Comparison of ENCODE assay signal across 1 cellular context in genomic region chr1:235077571-235078479, GRCh38.
TF ChIP-seq lines count a peak whose summit lies in the region.

No MANE protein-coding gene starts in this region.

TF ChIP-seq in K562, 482 proteins besides CTCF, POLR2A, EP300 and RAD21 (continued from another document and continues in another):
- TF ChIP-seq, protein P1, sequence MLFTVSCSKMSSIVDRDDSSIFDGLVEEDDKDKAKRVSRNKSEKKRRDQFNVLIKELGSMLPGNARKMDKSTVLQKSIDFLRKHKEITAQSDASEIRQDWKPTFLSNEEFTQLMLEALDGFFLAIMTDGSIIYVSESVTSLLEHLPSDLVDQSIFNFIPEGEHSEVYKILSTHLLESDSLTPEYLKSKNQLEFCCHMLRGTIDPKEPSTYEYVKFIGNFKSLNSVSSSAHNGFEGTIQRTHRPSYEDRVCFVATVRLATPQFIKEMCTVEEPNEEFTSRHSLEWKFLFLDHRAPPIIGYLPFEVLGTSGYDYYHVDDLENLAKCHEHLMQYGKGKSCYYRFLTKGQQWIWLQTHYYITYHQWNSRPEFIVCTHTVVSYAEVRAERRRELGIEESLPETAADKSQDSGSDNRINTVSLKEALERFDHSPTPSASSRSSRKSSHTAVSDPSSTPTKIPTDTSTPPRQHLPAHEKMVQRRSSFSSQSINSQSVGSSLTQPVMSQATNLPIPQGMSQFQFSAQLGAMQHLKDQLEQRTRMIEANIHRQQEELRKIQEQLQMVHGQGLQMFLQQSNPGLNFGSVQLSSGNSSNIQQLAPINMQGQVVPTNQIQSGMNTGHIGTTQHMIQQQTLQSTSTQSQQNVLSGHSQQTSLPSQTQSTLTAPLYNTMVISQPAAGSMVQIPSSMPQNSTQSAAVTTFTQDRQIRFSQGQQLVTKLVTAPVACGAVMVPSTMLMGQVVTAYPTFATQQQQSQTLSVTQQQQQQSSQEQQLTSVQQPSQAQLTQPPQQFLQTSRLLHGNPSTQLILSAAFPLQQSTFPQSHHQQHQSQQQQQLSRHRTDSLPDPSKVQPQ (CRISPR knock-in tag; IDR thresholded peaks at IDR 0.05; ENCODE audit: borderline replicate concordance), result no peak
- no peak for TF ChIP-seq BRF1 (IDR thresholded peaks at IDR 0.05; ENCODE audit: borderline replicate concordance, extremely low read depth, insufficient read length)
- no peak for TF ChIP-seq ZKSCAN8 (CRISPR knock-in tag; IDR thresholded peaks at IDR 0.05)
- TF ChIP-seq MLLT1 (IDR thresholded peaks at IDR 0.05), result peak; percentile 82 to 93
- TF ChIP-seq, protein P2, sequence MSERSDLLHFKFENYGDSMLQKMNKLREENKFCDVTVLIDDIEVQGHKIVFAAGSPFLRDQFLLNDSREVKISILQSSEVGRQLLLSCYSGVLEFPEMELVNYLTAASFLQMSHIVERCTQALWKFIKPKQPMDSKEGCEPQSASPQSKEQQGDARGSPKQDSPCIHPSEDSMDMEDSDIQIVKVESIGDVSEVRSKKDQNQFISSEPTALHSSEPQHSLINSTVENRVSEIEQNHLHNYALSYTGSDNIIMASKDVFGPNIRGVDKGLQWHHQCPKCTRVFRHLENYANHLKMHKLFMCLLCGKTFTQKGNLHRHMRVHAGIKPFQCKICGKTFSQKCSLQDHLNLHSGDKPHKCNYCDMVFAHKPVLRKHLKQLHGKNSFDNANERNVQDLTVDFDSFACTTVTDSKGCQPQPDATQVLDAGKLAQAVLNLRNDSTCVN (CRISPR knock-in tag; IDR thresholded peaks at IDR 0.05), result peak; percentile 96; the same call in 1 of the 2 replicates
- TF ChIP-seq SRF (CRISPR knock-in tag; IDR thresholded peaks at IDR 0.05), result no peak
- TF ChIP-seq CEBPB (tag; IDR thresholded peaks at IDR 0.05), result no peak
- TF ChIP-seq ZNF589 (CRISPR knock-in tag; IDR thresholded peaks at IDR 0.05; ENCODE audit: low read depth), result no peak
- TF ChIP-seq PTRF (tag; IDR thresholded peaks at IDR 0.05), result no peak
- no peak for TF ChIP-seq FOXA1 (IDR thresholded peaks at IDR 0.05; ENCODE audit: borderline replicate concordance)
- peak; percentile 18; the same call in 1 of the 2 replicates for TF ChIP-seq ZBTB33 (CRISPR knock-in tag; IDR thresholded peaks at IDR 0.05)
- TF ChIP-seq KAT2B (IDR thresholded peaks at IDR 0.05; ENCODE audit: low read depth, low read length), result no peak
- TF ChIP-seq PYGO2 (tag; IDR thresholded peaks at IDR 0.05), result no peak
- no peak for TF ChIP-seq RFX1 (IDR thresholded peaks at IDR 0.05)
- TF ChIP-seq, protein P3, sequence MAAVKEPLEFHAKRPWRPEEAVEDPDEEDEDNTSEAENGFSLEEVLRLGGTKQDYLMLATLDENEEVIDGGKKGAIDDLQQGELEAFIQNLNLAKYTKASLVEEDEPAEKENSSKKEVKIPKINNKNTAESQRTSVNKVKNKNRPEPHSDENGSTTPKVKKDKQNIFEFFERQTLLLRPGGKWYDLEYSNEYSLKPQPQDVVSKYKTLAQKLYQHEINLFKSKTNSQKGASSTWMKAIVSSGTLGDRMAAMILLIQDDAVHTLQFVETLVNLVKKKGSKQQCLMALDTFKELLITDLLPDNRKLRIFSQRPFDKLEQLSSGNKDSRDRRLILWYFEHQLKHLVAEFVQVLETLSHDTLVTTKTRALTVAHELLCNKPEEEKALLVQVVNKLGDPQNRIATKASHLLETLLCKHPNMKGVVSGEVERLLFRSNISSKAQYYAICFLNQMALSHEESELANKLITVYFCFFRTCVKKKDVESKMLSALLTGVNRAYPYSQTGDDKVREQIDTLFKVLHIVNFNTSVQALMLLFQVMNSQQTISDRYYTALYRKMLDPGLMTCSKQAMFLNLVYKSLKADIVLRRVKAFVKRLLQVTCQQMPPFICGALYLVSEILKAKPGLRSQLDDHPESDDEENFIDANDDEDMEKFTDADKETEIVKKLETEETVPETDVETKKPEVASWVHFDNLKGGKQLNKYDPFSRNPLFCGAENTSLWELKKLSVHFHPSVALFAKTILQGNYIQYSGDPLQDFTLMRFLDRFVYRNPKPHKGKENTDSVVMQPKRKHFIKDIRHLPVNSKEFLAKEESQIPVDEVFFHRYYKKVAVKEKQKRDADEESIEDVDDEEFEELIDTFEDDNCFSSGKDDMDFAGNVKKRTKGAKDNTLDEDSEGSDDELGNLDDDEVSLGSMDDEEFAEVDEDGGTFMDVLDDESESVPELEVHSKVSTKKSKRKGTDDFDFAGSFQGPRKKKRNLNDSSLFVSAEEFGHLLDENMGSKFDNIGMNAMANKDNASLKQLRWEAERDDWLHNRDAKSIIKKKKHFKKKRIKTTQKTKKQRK (IDR thresholded peaks at IDR 0.05; ENCODE audit: borderline replicate concordance, low read depth, low read length), result no peak
- TF ChIP-seq SMC3 (conservative IDR thresholded peaks at IDR 0.05; ENCODE audit: insufficient read depth, low read depth, low read length), result no peak
- no peak for TF ChIP-seq SRSF7 (optimal IDR thresholded peaks at IDR 0.05; ENCODE audit: low read depth, low read length)
- TF ChIP-seq ZNF655 (CRISPR knock-in tag; IDR thresholded peaks at IDR 0.05), result no peak
- TF ChIP-seq ZBTB8A (IDR thresholded peaks at IDR 0.05; ENCODE audit: partially characterized antibody), result no peak
- TF ChIP-seq ZNF23 (CRISPR knock-in tag; IDR thresholded peaks at IDR 0.05), result no peak
- TF ChIP-seq HDAC1 (IDR thresholded peaks at IDR 0.05), result peak in 1 of 2 experiments; percentile 86; a peak in 2 of 4 replicates
- TF ChIP-seq, protein P4, sequence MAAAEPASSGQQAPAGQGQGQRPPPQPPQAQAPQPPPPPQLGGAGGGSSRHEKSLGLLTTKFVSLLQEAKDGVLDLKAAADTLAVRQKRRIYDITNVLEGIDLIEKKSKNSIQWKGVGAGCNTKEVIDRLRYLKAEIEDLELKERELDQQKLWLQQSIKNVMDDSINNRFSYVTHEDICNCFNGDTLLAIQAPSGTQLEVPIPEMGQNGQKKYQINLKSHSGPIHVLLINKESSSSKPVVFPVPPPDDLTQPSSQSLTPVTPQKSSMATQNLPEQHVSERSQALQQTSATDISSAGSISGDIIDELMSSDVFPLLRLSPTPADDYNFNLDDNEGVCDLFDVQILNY (CRISPR knock-in tag; IDR thresholded peaks at IDR 0.05), result peak; percentile 87
- TF ChIP-seq ARID3A (IDR thresholded peaks at IDR 0.05; ENCODE audit: borderline replicate concordance, low read depth, low read length), result no peak
- no peak for TF ChIP-seq ZNF778 (CRISPR knock-in tag; IDR thresholded peaks at IDR 0.05)
- no peak for TF ChIP-seq SRSF9 (IDR thresholded peaks at IDR 0.05; ENCODE audit: borderline replicate concordance, low read depth, low read length)
- peak; percentile 96 for TF ChIP-seq HLTF (IDR thresholded peaks at IDR 0.05)
- TF ChIP-seq ZBTB17 (CRISPR knock-in tag; IDR thresholded peaks at IDR 0.05), result no peak
- TF ChIP-seq ETV5 (CRISPR knock-in tag; IDR thresholded peaks at IDR 0.05; ENCODE audit: low read depth), result no peak
- TF ChIP-seq CREB1 (IDR thresholded peaks at IDR 0.05), result no peak
- TF ChIP-seq CREB1 (CRISPR knock-in tag; IDR thresholded peaks at IDR 0.05), result no peak
- TF ChIP-seq, protein P5, sequence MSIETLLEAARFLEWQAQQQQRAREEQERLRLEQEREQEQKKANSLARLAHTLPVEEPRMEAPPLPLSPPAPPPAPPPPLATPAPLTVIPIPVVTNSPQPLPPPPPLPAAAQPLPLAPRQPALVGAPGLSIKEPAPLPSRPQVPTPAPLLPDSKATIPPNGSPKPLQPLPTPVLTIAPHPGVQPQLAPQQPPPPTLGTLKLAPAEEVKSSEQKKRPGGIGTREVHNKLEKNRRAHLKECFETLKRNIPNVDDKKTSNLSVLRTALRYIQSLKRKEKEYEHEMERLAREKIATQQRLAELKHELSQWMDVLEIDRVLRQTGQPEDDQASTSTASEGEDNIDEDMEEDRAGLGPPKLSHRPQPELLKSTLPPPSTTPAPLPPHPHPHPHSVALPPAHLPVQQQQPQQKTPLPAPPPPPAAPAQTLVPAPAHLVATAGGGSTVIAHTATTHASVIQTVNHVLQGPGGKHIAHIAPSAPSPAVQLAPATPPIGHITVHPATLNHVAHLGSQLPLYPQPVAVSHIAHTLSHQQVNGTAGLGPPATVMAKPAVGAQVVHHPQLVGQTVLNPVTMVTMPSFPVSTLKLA (conservative IDR thresholded peaks at IDR 0.05), result 0 out of 4 replicates have a peak, but pooled peaks of 1 of the 2 experiments have one; percentile 11
- TF ChIP-seq, protein P6, sequence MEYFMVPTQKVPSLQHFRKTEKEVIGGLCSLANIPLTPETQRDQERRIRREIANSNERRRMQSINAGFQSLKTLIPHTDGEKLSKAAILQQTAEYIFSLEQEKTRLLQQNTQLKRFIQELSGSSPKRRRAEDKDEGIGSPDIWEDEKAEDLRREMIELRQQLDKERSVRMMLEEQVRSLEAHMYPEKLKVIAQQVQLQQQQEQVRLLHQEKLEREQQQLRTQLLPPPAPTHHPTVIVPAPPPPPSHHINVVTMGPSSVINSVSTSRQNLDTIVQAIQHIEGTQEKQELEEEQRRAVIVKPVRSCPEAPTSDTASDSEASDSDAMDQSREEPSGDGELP (CRISPR knock-in tag; IDR thresholded peaks at IDR 0.05; ENCODE audit: borderline replicate concordance), result no peak
- no peak for TF ChIP-seq NR2F6 (CRISPR knock-in tag; IDR thresholded peaks at IDR 0.05)
- TF ChIP-seq SLC30A9 (CRISPR knock-in tag; IDR thresholded peaks at IDR 0.05), result no peak
- no peak for TF ChIP-seq CBX1 (IDR thresholded peaks at IDR 0.05; ENCODE audit: low read depth)
- no peak for TF ChIP-seq ETV6 (IDR thresholded peaks at IDR 0.05; ENCODE audit: borderline replicate concordance in 1 of 2, low read depth in 2 of 2, low read length in 1 of 2)
- no peak for TF ChIP-seq ETV6 (CRISPR knock-in tag; IDR thresholded peaks at IDR 0.05; ENCODE audit: borderline replicate concordance)
- TF ChIP-seq SP1 (CRISPR knock-in tag; IDR thresholded peaks at IDR 0.05), result no peak
- no peak for TF ChIP-seq STAT5B (CRISPR knock-in tag; IDR thresholded peaks at IDR 0.05)
- no peak for TF ChIP-seq GTF2A2 (tag; IDR thresholded peaks at IDR 0.05)
- no peak for TF ChIP-seq BRD4 (IDR thresholded peaks at IDR 0.05)
- TF ChIP-seq, protein P7, sequence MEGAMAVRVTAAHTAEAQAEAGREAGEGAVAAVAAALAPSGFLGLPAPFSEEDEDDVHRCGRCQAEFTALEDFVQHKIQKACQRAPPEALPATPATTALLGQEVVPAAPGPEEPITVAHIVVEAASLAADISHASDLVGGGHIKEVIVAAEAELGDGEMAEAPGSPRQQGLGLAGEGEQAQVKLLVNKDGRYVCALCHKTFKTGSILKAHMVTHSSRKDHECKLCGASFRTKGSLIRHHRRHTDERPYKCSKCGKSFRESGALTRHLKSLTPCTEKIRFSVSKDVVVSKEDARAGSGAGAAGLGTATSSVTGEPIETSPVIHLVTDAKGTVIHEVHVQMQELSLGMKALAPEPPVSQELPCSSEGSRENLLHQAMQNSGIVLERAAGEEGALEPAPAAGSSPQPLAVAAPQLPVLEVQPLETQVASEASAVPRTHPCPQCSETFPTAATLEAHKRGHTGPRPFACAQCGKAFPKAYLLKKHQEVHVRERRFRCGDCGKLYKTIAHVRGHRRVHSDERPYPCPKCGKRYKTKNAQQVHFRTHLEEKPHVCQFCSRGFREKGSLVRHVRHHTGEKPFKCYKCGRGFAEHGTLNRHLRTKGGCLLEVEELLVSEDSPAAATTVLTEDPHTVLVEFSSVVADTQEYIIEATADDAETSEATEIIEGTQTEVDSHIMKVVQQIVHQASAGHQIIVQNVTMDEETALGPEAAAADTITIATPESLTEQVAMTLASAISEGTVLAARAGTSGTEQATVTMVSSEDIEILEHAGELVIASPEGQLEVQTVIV (CRISPR knock-in tag; IDR thresholded peaks at IDR 0.05; ENCODE audit: borderline replicate concordance), result no peak
- TF ChIP-seq THRAP3 (IDR thresholded peaks at IDR 0.05; ENCODE audit: borderline replicate concordance), result peak; percentile 96
- TF ChIP-seq XRCC3 (IDR thresholded peaks at IDR 0.05), result no peak
- TF ChIP-seq POLR3G (IDR thresholded peaks at IDR 0.05; ENCODE audit: extremely low read depth, insufficient read length, insufficient replicate concordance), result no peak
- TF ChIP-seq FOSL1 (tag; conservative IDR thresholded peaks at IDR 0.05), result no peak
